1 cellular context compared by ENCODE assay signal in genomic region chr12:62305778-62306177, GRCh38.
A peak's percentile ranks its signal among the peaks of the same experiment; 100 is the strongest.
TF ChIP-seq lines count a peak whose summit lies in the region.

No MANE protein-coding gene starts in this region.

TF ChIP-seq in K562, 482 proteins besides CTCF, POLR2A, EP300 and RAD21:
- TF ChIP-seq CHAMP1 (IDR thresholded peaks at IDR 0.05), result 0 out of 2 replicates have a peak, but pooled peaks have one; percentile 50
- TF ChIP-seq BRF1 (IDR thresholded peaks at IDR 0.05; ENCODE audit: borderline replicate concordance, extremely low read depth, insufficient read length), result no peak
